ENCODE assay signal across 10 cellular contexts in genomic region chr7:117780832-117781231, GRCh38.
DNase-seq lines count a peak whose midpoint lies in the region; ATAC-seq and TF ChIP-seq lines count a peak whose summit lies in the region.
"Had no signal": no experiment of that assay in that cellular context is flagged by ENCODE, and none has a peak within 500 bp of the region (broad histone marks: within the 10 kb centered on the region; RNA-seq: fewer than 3 reads in every experiment).

No MANE protein-coding gene starts in this region.

- H3K4me1 Mint-ChIP-seq in GM23338, result no peaks in the 10 kb centered on the region; the same call in 1 of the 3 replicates
- no peaks in the 10 kb centered on the region for H3K4me1 Mint-ChIP-seq in activated CD4-positive, alpha-beta memory T cell treated with anti-CD3 and anti-CD28 coated beads for 36 hours (ENCODE audit: low read depth)

- no peaks in the 10 kb centered on the region for H3K27me3 ChIP-seq in GM23338 (ENCODE audit: insufficient read depth)
- H3K27me3 ChIP-seq: thyroid gland had no signal

- no peaks in the 10 kb centered on the region for H3K27me3 Mint-ChIP-seq in GM23338 (ENCODE audit: insufficient read depth, low read depth, poor library complexity)
- no peaks in the 10 kb centered on the region for H3K27me3 Mint-ChIP-seq in activated CD4-positive, alpha-beta memory T cell treated with anti-CD3 and anti-CD28 coated beads for 36 hours

- no peak overlapping the region for H3K4me3 ChIP-seq in GM23338
- H3K4me3 ChIP-seq: thyroid gland had no signal

- intact Hi-C loops in activated CD4-positive, alpha-beta memory T cell treated with anti-CD3 and anti-CD28 coated beads for 36 hours (cut with micrococcal nuclease), result no loop called here

- POLR2A ChIA-PET in activated CD4-positive, alpha-beta memory T cell treated with anti-CD3 and anti-CD28 coated beads for 36 hours (lab: Charles Lee), result no interaction called here

- no peak overlapping the region for H3K4me3 Mint-ChIP-seq in GM23338
- no peak overlapping the region for H3K4me3 Mint-ChIP-seq in activated CD4-positive, alpha-beta memory T cell treated with anti-CD3 and anti-CD28 coated beads for 36 hours

- no peak overlapping the region for H2AFZ ChIP-seq in GM23338

- TF ChIP-seq CTCF in GM23338 (conservative IDR thresholded peaks at IDR 0.05; ENCODE audit: low read depth in 2 of 2), result no peak

- H3K9me2 ChIP-seq in GM23338 (ENCODE audit: insufficient read depth), result no peaks in the 10 kb centered on the region

- CTCF ChIA-PET in activated CD4-positive, alpha-beta memory T cell treated with anti-CD3 and anti-CD28 coated beads for 36 hours (lab: Charles Lee), result no interaction called here

- ATAC-seq in GM18520 (IDR thresholded peaks at IDR 0.05; ENCODE audit: unreplicated experiment) (peak; percentile 75), GM23338 (no peak), HG03521 (IDR thresholded peaks at IDR 0.05; ENCODE audit: unreplicated experiment) (peak; percentile 88)

- no peak for DNase-seq in GM23338 (ENCODE audit: low spot score)
- DNase-seq in inferior parietal cortex (ENCODE audit: extremely low spot score), result peak; percentile 41
- DNase-seq in NOMO-1 treated with dmso at 0.1 percent for 144 hours (lab: John Stamatoyannopoulos, UW; ENCODE audit: unreplicated experiment), result no peak
- no peak for DNase-seq in activated CD4-positive, alpha-beta memory T cell treated with anti-CD3 and anti-CD28 coated beads for 36 hours
- no peak for DNase-seq in NAMALWA (ENCODE audit: low spot score)
- no peak for DNase-seq in activated gamma-delta T cell treated with Interleukin-2 at 50 U/mL for 16 hours
- DNase-seq: Calu3, thyroid gland had no signal

- H3F3A ChIP-seq in GM23338 (replicated peaks; ENCODE audit: low read depth), result no peaks in the 10 kb centered on the region

- H4K20me1 ChIP-seq in GM23338 (replicated peaks; ENCODE audit: insufficient read depth), result no peaks in the 10 kb centered on the region

- H3K27ac Mint-ChIP-seq in GM23338, result peak overlapping the region; percentile 87; the same call in 1 of the 2 replicates
- no peak overlapping the region for H3K27ac Mint-ChIP-seq in activated CD4-positive, alpha-beta memory T cell treated with anti-CD3 and anti-CD28 coated beads for 36 hours

- H3K9me3 Mint-ChIP-seq in GM23338, result no peaks in the 10 kb centered on the region
- no peaks in the 10 kb centered on the region for H3K9me3 Mint-ChIP-seq in activated CD4-positive, alpha-beta memory T cell treated with anti-CD3 and anti-CD28 coated beads for 36 hours

- no peaks in the 10 kb centered on the region for H3K79me2 ChIP-seq in GM23338 (replicated peaks; ENCODE audit: insufficient read depth)

- H3K4me1 ChIP-seq in GM23338 (ENCODE audit: insufficient read depth), result no peaks in the 10 kb centered on the region; the same call in 1 of the 2 replicates

- H3K4me2 ChIP-seq in GM23338, result no peak overlapping the region

- H3K36me3 Mint-ChIP-seq in GM23338 (ENCODE audit: low read depth), result peaks cover 25% of the 10 kb centered on the region
- H3K36me3 Mint-ChIP-seq in activated CD4-positive, alpha-beta memory T cell treated with anti-CD3 and anti-CD28 coated beads for 36 hours, result no peaks in the 10 kb centered on the region

- peaks cover 7% of the 10 kb centered on the region; the same call in 1 of the 2 replicates for H3K36me3 ChIP-seq in GM23338 (ENCODE audit: insufficient read depth)
- H3K36me3 ChIP-seq: thyroid gland had no signal

- H3K27ac ChIP-seq in GM23338 (ENCODE audit: low read depth), result no peak overlapping the region
- H3K27ac ChIP-seq: thyroid gland had no signal

TF ChIP-seq in GM23338, 12 proteins besides CTCF, POLR2A, EP300 and RAD21:
- TF ChIP-seq ETS1 (IDR thresholded peaks at IDR 0.05), result no peak
- TF ChIP-seq POLR2AphosphoS5 (IDR thresholded peaks at IDR 0.05; ENCODE audit: low read depth), result no peak
- TF ChIP-seq CREB1 (CRISPR knock-in tag; IDR thresholded peaks at IDR 0.05; ENCODE audit: low read depth), result no peak
- no peak for TF ChIP-seq REST (IDR thresholded peaks at IDR 0.05; ENCODE audit: unreplicated experiment)
- no peak for TF ChIP-seq ZNF331 (CRISPR knock-in tag; IDR thresholded peaks at IDR 0.05; ENCODE audit: low read depth)
- no peak for TF ChIP-seq EZH2phosphoT487 (IDR thresholded peaks at IDR 0.05; ENCODE audit: unreplicated experiment)
- TF ChIP-seq ZNF114 (CRISPR knock-in tag; IDR thresholded peaks at IDR 0.05), result no peak
- TF ChIP-seq STAT1 (IDR thresholded peaks at IDR 0.05; ENCODE audit: unreplicated experiment), result no peak
- TF ChIP-seq EZH2 (IDR thresholded peaks at IDR 0.05; ENCODE audit: low read depth, unreplicated experiment), result no peak
